8 cellular contexts compared by ENCODE assay signal in genomic region chr14:76812422-76813383, GRCh38. TPM values are rescaled to one million over a fixed set of nuclear protein-coding genes. Genes with fewer than 3 reads are reported as not detected.
DNase-seq lines count a peak whose midpoint lies in the region; ATAC-seq and TF ChIP-seq lines count a peak whose summit lies in the region.

Gene ANGEL1, minus strand, starts transcription at chr14:76812882. Its CDS starts 55 bp downstream, at chr14:76812827.

- peaks cover 0 to 15% of the 10 kb centered on the region in 2 donors for H3K36me3 ChIP-seq in adrenal gland (replicated peaks in 1 of 2)
- H3K36me3 ChIP-seq in heart left ventricle, result peaks cover 0 to 25% (median 17%) of the 10 kb centered on the region in 9 donors
- peaks cover 3 to 7% of the 10 kb centered on the region in 2 experiments for H3K36me3 ChIP-seq in trophoblast cell (ENCODE audit: control insufficient read depth in 1 of 2, insufficient read depth in 2 of 2, low read length in 2 of 2)
- peaks cover 0 to 18% (median 0%) of the 10 kb centered on the region in 3 donors for H3K36me3 ChIP-seq in tibial nerve

- H3K79me2 ChIP-seq in trophoblast cell (ENCODE audit: control insufficient read depth, insufficient read depth, low read length, poor library complexity), result peaks cover 6% of the 10 kb centered on the region

- 3 to 36% (median 17%) methylated on average over 6 to 69 of the region's 69 CpGs for WGBS in adrenal gland, 4 donors
- 4 to 10% (median 7%) methylated on average over 31 to 69 of the region's 69 CpGs for WGBS in heart left ventricle, 4 donors
- WGBS in trophoblast cell (ENCODE audit: extremely low coverage, insufficient coverage, insufficient read length), result no CpG with 5 or more reads among the region's 69 CpGs
- 10 to 15% methylated on average over 15 to 29 of the region's 69 CpGs for WGBS in tibial nerve, 2 donors

- in situ Hi-C loops in GM13976 (cut with MboI; ENCODE audit: low sequenced_read_pairs, unreplicated experiment), result no loop called here

- H3K4me2 ChIP-seq in trophoblast cell (ENCODE audit: low read length), result peak within 1 kb of the TSS; percentile 97

- peak; percentile 78 for ATAC-seq in HG02884 (IDR thresholded peaks at IDR 0.05; ENCODE audit: unreplicated experiment)
- ATAC-seq in heart left ventricle, result peak; percentile 85 to 94 (median 92)

- H2AFZ ChIP-seq in trophoblast cell (ENCODE audit: insufficient read depth, low read length, poor library complexity), result peak within 1 kb of the TSS; percentile 87

- TF ChIP-seq POLR2A in adrenal gland (IDR thresholded peaks at IDR 0.05) (peak; percentile 75 to 89), heart left ventricle (IDR thresholded peaks at IDR 0.05) (peak in 1 of 2 donors; percentile 91), tibial nerve (IDR thresholded peaks at IDR 0.05) (peak; percentile 74 to 88)

- peak within 1 kb of the TSS; percentile 77 for H3K9ac ChIP-seq in trophoblast cell (ENCODE audit: low read length)

- intact Hi-C loops in adrenal gland (cut with DNase I), result no loop called here
- intact Hi-C loops in heart left ventricle (cut with DNase I), result no loop called here

- H3K4me1 ChIP-seq in adrenal gland (replicated peaks in 1 of 2) (peaks cover 6 to 24% of the 10 kb centered on the region in 2 donors), heart left ventricle (peaks cover 0 to 37% (median 22%) of the 10 kb centered on the region in 12 donors), trophoblast cell (ENCODE audit: control insufficient read depth in 1 of 2, insufficient read depth in 2 of 2, low read length in 2 of 2) (peaks cover 0 to 7% of the 10 kb centered on the region in 2 experiments), tibial nerve (peaks cover 0 to 35% (median 9%) of the 10 kb centered on the region in 4 donors)

- H2BK120ac ChIP-seq in trophoblast cell (ENCODE audit: insufficient read depth, low read length, poor library complexity), result peak within 1 kb of the TSS; percentile 84

- H4K8ac ChIP-seq in trophoblast cell (ENCODE audit: low read depth, low read length), result peak within 1 kb of the TSS; percentile 92

- H3K9me3 ChIP-seq in adrenal gland (replicated peaks in 1 of 3), result no peaks in the 10 kb centered on the region
- no peaks in the 10 kb centered on the region for H3K9me3 ChIP-seq in heart left ventricle
- H3K9me3 ChIP-seq in trophoblast cell (ENCODE audit: insufficient read depth, low read depth, low read length), result no peaks in the 10 kb centered on the region
- H3K9me3 ChIP-seq in tibial nerve, result no peaks in the 10 kb centered on the region

- H3K27ac ChIP-seq in adrenal gland (peak within 1 kb of the TSS in 4 of 5 donors; percentile 71 to 91 (median 88)), heart left ventricle (peak within 1 kb of the TSS; percentile 79 to 96 (median 90)), trophoblast cell (ENCODE audit: low read depth, low read length) (peak within 1 kb of the TSS; percentile 79), tibial nerve (peak within 1 kb of the TSS; percentile 78 to 95 (median 90))

- peak; percentile 94 for DNase-seq in GM13976 (ENCODE audit: low spot score)
- peak; percentile 75 for DNase-seq in NCI-H146 treated with DMSO at 0.1 percent for 48 hours (lab: John Stamatoyannopoulos, UW; ENCODE audit: unreplicated experiment)
- peak; percentile 93 to 97 (median 95) for DNase-seq in T-helper 1 cell
- peak; percentile 96 to 98 (median 97) for DNase-seq in adrenal gland
- peak; percentile 95 to 98 (median 97) for DNase-seq in heart left ventricle
- peak; percentile 92 to 97 for DNase-seq in trophoblast cell
- peak; percentile 92 to 94 for DNase-seq in tibial nerve (ENCODE audit: low spot score in 2 of 2)

- H3K4me3 ChIP-seq in adrenal gland, result peak within 1 kb of the TSS; percentile 16 to 89 (median 51)
- peak within 1 kb of the TSS; percentile 62 to 96 (median 80) for H3K4me3 ChIP-seq in heart left ventricle
- peak within 1 kb of the TSS; percentile 76 for H3K4me3 ChIP-seq in trophoblast cell (ENCODE audit: low read depth, low read length)
- H3K4me3 ChIP-seq in tibial nerve, result peak within 1 kb of the TSS; percentile 74 to 88 (median 80)

- H3K23ac ChIP-seq in trophoblast cell (ENCODE audit: low read length), result no peak within 1 kb of the TSS

- H2BK12ac ChIP-seq in trophoblast cell (ENCODE audit: low read length), result no peak within 1 kb of the TSS

- peak; percentile 71 to 85 for TF ChIP-seq EP300 in tibial nerve (IDR thresholded peaks at IDR 0.05)

- no peak within 1 kb of the TSS for H2AK5ac ChIP-seq in trophoblast cell (ENCODE audit: low read length)

- peak within 1 kb of the TSS; percentile 87 for H3K14ac ChIP-seq in trophoblast cell (ENCODE audit: low read length)

- peaks cover 9% of the 10 kb centered on the region for H3K79me1 ChIP-seq in trophoblast cell (ENCODE audit: low read length)

- peak within 1 kb of the TSS; percentile 70 for H4K91ac ChIP-seq in trophoblast cell (ENCODE audit: low read depth, low read length)

- H3K4ac ChIP-seq in trophoblast cell (ENCODE audit: low read depth, low read length), result peak within 1 kb of the TSS; percentile 65

- H2BK5ac ChIP-seq in trophoblast cell (ENCODE audit: low read depth, low read length, poor library complexity), result peak within 1 kb of the TSS; percentile 45

- H3K27me3 ChIP-seq in adrenal gland (no peaks in the 10 kb centered on the region), heart left ventricle (no peaks in the 10 kb centered on the region), trophoblast cell (ENCODE audit: insufficient read depth, low read length) (no peaks in the 10 kb centered on the region), tibial nerve (no peaks in the 10 kb centered on the region)

- H4K12ac ChIP-seq in trophoblast cell (ENCODE audit: low read depth, low read length), result peak within 1 kb of the TSS; percentile 82

- peak within 1 kb of the TSS; percentile 50 for H3K18ac ChIP-seq in trophoblast cell (ENCODE audit: low read length)

- TF ChIP-seq CTCF in GM13976 (IDR thresholded peaks at IDR 0.05; ENCODE audit: borderline replicate concordance, control extremely low read depth, extremely low read depth, insufficient read depth, missing control alignments), result no peak
- peak in 1 of 6 experiments; percentile 9 for TF ChIP-seq CTCF in adrenal gland (IDR thresholded peaks at IDR 0.05)
- TF ChIP-seq CTCF in heart left ventricle (IDR thresholded peaks at IDR 0.05), result no peak
- peak in 2 of 5 experiments; percentile 23 to 50 for TF ChIP-seq CTCF in tibial nerve (IDR thresholded peaks at IDR 0.05)

RNA-seq across cellular contexts. Expression of gene ANGEL1, which starts in this region (rescaled TPM):
- total RNA-seq in adrenal gland (10 to 100 TPM; 22.2 to 38.2 (median 32.3) TPM), heart left ventricle (10 to 100 TPM in 8 of 9 donors, 1 to 10 TPM in 1; 9.3 to 16.3 (median 13.8) TPM), tibial nerve (10 to 100 TPM; 21.6 to 27.7 (median 26.1) TPM)
- polyA plus RNA-seq in adrenal gland (10 to 100 TPM; 11.8 to 21.5 (median 18.7) TPM), heart left ventricle (10 to 100 TPM in 1 of 2 donors, 1 to 10 TPM in 1; 9.5 to 10.7 TPM)
- polyA plus RNA-seq in trophoblast cell (2013), result 6.4 TPM in 2 replicates

Comparison
In these comparisons a context has a peak if more than half of its experiments do, and no peak if none do; other contexts are left out.
1. Peak in every context shown above with its lines: DNase-seq, ATAC-seq, H3K4me3 ChIP-seq and H3K27ac ChIP-seq.